In genomic region chr5:115349001-115349817, GRCh38 we compare ENCODE assay signal across 11 cellular contexts. TPM values are rescaled to one million over a fixed set of nuclear protein-coding genes. Genes with fewer than 3 reads are reported as not detected.
DNase-seq lines count a peak whose midpoint lies in the region; FAIRE-seq and TF ChIP-seq lines count a peak whose summit lies in the region.
"Had no signal": no experiment of that assay in that cellular context is flagged by ENCODE, and none has a peak within 500 bp of the region (broad histone marks: within the 10 kb centered on the region; RNA-seq: fewer than 3 reads in every experiment).

No MANE protein-coding gene starts in this region.

- no peak overlapping the region for H2AFZ ChIP-seq in astrocyte (ENCODE audit: low read depth, low read length)

- H3K9me3 Mint-ChIP-seq in astrocyte (ENCODE audit: unreplicated experiment), result peaks cover 2% of the 10 kb centered on the region
- H3K9me3 Mint-ChIP-seq: activated naive CD4-positive, alpha-beta T cell treated with anti-CD3 and anti-CD28 coated beads, Interleukin-2, amount 50 U/mL, for 72 hours had no signal

- H3K9ac ChIP-seq in astrocyte (ENCODE audit: low read length), result peak overlapping the region; percentile 17

- no peaks in the 10 kb centered on the region for H3K36me3 Mint-ChIP-seq in astrocyte (ENCODE audit: low read depth, unreplicated experiment)
- H3K36me3 Mint-ChIP-seq: activated naive CD4-positive, alpha-beta T cell treated with anti-CD3 and anti-CD28 coated beads, Interleukin-2, amount 50 U/mL, for 72 hours had no signal

- H3K4me2 ChIP-seq in astrocyte (ENCODE audit: low read length), result peak overlapping the region; percentile 22

- no peak overlapping the region for H3K4me3 ChIP-seq in astrocyte (ENCODE audit: insufficient read depth, low read depth, low read length)

- no peaks in the 10 kb centered on the region for H3K27me3 ChIP-seq in astrocyte (ENCODE audit: insufficient read depth, low read length)
- H3K27me3 ChIP-seq: neutrophil had no signal

- no peaks in the 10 kb centered on the region for H3K9me3 ChIP-seq in astrocyte (ENCODE audit: insufficient read depth, low read depth, low read length)
- H3K9me3 ChIP-seq: neutrophil had no signal

- H3K79me2 ChIP-seq in astrocyte (ENCODE audit: insufficient read depth, low read length), result no peaks in the 10 kb centered on the region

- H3K27ac ChIP-seq in astrocyte (ENCODE audit: low read depth, low read length), result peak overlapping the region; percentile 69
- H3K27ac ChIP-seq: neutrophil had no signal

- H3K27me3 Mint-ChIP-seq in astrocyte (ENCODE audit: low read depth, unreplicated experiment), result no peaks in the 10 kb centered on the region

- H3K36me3 ChIP-seq in astrocyte (ENCODE audit: insufficient read depth, low read length), result no peaks in the 10 kb centered on the region
- H3K36me3 ChIP-seq: neutrophil had no signal

- peak overlapping the region; percentile 99 for H3K27ac Mint-ChIP-seq in astrocyte (ENCODE audit: unreplicated experiment)
- H3K27ac Mint-ChIP-seq: activated naive CD4-positive, alpha-beta T cell treated with anti-CD3 and anti-CD28 coated beads, Interleukin-2, amount 50 U/mL, for 72 hours had no signal

- H3K4me1 ChIP-seq in astrocyte (ENCODE audit: insufficient read depth, low read length), result peaks cover 20% of the 10 kb centered on the region

- no peaks in the 10 kb centered on the region for H4K20me1 ChIP-seq in astrocyte (ENCODE audit: insufficient read depth, low read length)

- DNase-seq in AG09319 (ENCODE audit: extremely low read depth, low read depth) (peak; percentile 49), HTR-8/SVneo (ENCODE audit: insufficient read length, low spot score) (peak; percentile 64), astrocyte (ENCODE audit: low read depth) (peak; percentile 90), kidney glomerular epithelial cell (lab: John Stamatoyannopoulos, UW) (peak; percentile 68), NCI-H1105 (lab: John Stamatoyannopoulos, UW) (no peak), NCI-H82 (lab: John Stamatoyannopoulos, UW) (no peak), ureter (ENCODE audit: low spot score) (no peak), activated gamma-delta T cell treated with Interleukin-2 at 50 U/mL for 16 hours (no peak)
- DNase-seq: NCI-H1092 had no signal

- H3K4me1 Mint-ChIP-seq in astrocyte (ENCODE audit: low read depth, unreplicated experiment), result peaks cover 38% of the 10 kb centered on the region

- FAIRE-seq in HTR-8/SVneo (lab: Jason Lieb, UNC), result no peak
- peak; percentile 41 for FAIRE-seq in astrocyte (lab: Jason Lieb, UNC)

- H3K4me3 Mint-ChIP-seq in astrocyte (ENCODE audit: unreplicated experiment), result no peak overlapping the region

- TF ChIP-seq CTCF in AG09319 (IDR thresholded peaks at IDR 0.05; ENCODE audit: low read depth, low read length), result peak; percentile 17; the same call in 1 of the 2 replicates
- TF ChIP-seq CTCF in astrocyte (IDR thresholded peaks at IDR 0.05; ENCODE audit: insufficient read depth, low read depth, low read length), result peak; percentile 16

RNA-seq across cellular contexts. Expression of gene CCDC112, which starts 52.8 kb away (rescaled TPM):
- total RNA-seq in astrocyte (10.5 and 13.0 TPM in 2 replicates), ureter (7.4 TPM)

Comparison
In these comparisons a context has a peak if more than half of its experiments do, and no peak if none do; other contexts are left out.
1. DNase-seq: peak in AG09319 (single experiment), HTR-8/SVneo (single experiment), astrocyte (single experiment) and kidney glomerular epithelial cell (single experiment); none in NCI-H1105 (single experiment), NCI-H82 (single experiment), ureter (single experiment) and activated gamma-delta T cell treated with Interleukin-2 at 50 U/mL for 16 hours (single experiment).